Comparison of ENCODE assay signal across 9 cellular contexts in genomic region chr1:23554481-23555224, GRCh38. TPM values are rescaled to one million over a fixed set of nuclear protein-coding genes. Genes with fewer than 3 reads are reported as not detected.
DNase-seq lines count a peak whose midpoint lies in the region; ATAC-seq, FAIRE-seq and TF ChIP-seq lines count a peak whose summit lies in the region.
"Had no signal": no experiment of that assay in that cellular context is flagged by ENCODE, and none has a peak within 500 bp of the region (broad histone marks: within the 10 kb centered on the region; RNA-seq: fewer than 3 reads in every experiment).

No MANE protein-coding gene starts in this region.

- H3K27ac ChIP-seq in brain microvascular endothelial cell (peak overlapping the region; percentile 100), small intestine (ENCODE audit: low read depth in 1 of 2, low read length in 1 of 2) (peak overlapping the region; percentile 87 to 95)

- FAIRE-seq in small intestine (lab: Jason Lieb, UNC), result no peak
- FAIRE-seq: A204.1 had no signal

- H3K4me3 ChIP-seq in brain microvascular endothelial cell (ENCODE audit: low read depth, low read length) (peak overlapping the region; percentile 48), small intestine (ENCODE audit: low read depth in 1 of 2, low read length in 2 of 2) (peak overlapping the region; percentile 50 to 52)

- peak; percentile 44 for TF ChIP-seq CTCF in brain microvascular endothelial cell (IDR thresholded peaks at IDR 0.05; ENCODE audit: low read depth, low read length, missing control alignments)

- peaks cover 19% of the 10 kb centered on the region for H3K36me3 ChIP-seq in brain microvascular endothelial cell (replicated peaks)
- H3K36me3 ChIP-seq in small intestine (ENCODE audit: control insufficient read depth in 2 of 2, insufficient read depth in 2 of 2, low read length in 2 of 2), result no peaks in the 10 kb centered on the region

- peak; percentile 62 for DNase-seq in SIG-M5 treated with dmso at 0.1 percent for 504 hours (lab: John Stamatoyannopoulos, UW; ENCODE audit: unreplicated experiment)
- DNase-seq in SIG-M5 (lab: John Stamatoyannopoulos, UW), result no peak
- DNase-seq in NCI-H2081 (lab: John Stamatoyannopoulos, UW), result peak; percentile 95 to 98
- peak; percentile 88 for DNase-seq in UCSD-AML1 (lab: John Stamatoyannopoulos, UW; ENCODE audit: unreplicated experiment)
- peak; percentile 85 for DNase-seq in brain microvascular endothelial cell
- DNase-seq in iPS-NIHi11 (ENCODE audit: low spot score), result peak; percentile 87
- DNase-seq in small intestine, result peak; percentile 89

- ATAC-seq in HG02938 (IDR thresholded peaks at IDR 0.05; ENCODE audit: unreplicated experiment), result peak; percentile 44

- H3K9me3 ChIP-seq in small intestine (ENCODE audit: control insufficient read depth, low read depth), result no peaks in the 10 kb centered on the region

- in situ Hi-C loops in brain microvascular endothelial cell (cut with HindIII; ENCODE audit: low pct_ligation_motif_present, low sequenced_read_pairs), result no loop called here

- H3K4me1 ChIP-seq in small intestine (ENCODE audit: control insufficient read depth in 2 of 2, insufficient read depth in 1 of 2, low read depth in 1 of 2, low read length in 1 of 2), result peaks cover 0 to 7% of the 10 kb centered on the region in 2 donors

- 0 to 1% (median 1%) methylated on average over 48 to 77 of the region's 77 CpGs for WGBS in small intestine, 3 donors

- H3K27me3 ChIP-seq in brain microvascular endothelial cell (replicated peaks), result no peaks in the 10 kb centered on the region
- no peaks in the 10 kb centered on the region for H3K27me3 ChIP-seq in small intestine (ENCODE audit: control insufficient read depth in 2 of 2, insufficient read depth in 2 of 2, low read length in 2 of 2)

RNA-seq across cellular contexts. Expression of gene ID3, which starts 4.6 kb away (rescaled TPM):
- 100 to 1,000 TPM in 2 of 3 donors, 10 to 100 TPM in 1; 78.1 to 135 (median 115) TPM for polyA plus RNA-seq in small intestine

RNA-seq across cellular contexts. Expression of gene E2F2, which starts 23.6 kb away (rescaled TPM):
- polyA plus RNA-seq in small intestine, result 1 to 10 TPM; 1.9 to 4.0 (median 2.2) TPM
